12 cellular contexts compared by ENCODE assay signal in the genomic region with DNA sequence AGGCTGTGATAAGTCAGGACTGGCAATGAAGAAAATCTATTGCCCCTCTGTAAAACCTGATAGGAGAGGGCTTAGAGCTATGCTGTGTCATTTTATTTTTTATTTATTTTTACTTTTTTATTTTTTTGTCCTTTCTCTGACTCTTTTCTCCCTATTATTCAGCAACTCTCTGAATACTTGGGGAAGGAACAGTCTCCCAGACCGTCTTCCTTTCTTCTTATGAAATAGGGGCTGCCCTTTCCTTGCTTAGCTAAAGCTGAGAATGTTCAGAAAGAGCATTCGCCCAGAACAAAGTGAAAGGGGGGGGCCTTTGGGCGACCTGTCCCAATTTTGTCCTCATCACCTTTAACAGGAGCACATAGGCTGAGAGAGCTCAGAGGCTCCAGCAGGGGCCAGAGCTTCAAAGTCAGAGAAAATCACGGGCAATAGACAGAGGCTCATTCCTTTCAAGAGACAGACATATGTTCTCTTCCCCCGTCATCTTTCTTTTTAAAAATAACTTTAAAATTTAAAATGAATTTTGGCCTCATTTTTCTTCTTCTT.
DNase-seq lines count a peak whose midpoint lies in the region; ATAC-seq and TF ChIP-seq lines count a peak whose summit lies in the region.
"Had no signal": no experiment of that assay in that cellular context is flagged by ENCODE, and none has a peak within 500 bp of the region (broad histone marks: within the 10 kb centered on the region; RNA-seq: fewer than 3 reads in every experiment).

No MANE protein-coding gene starts in this region.

- H3K9me3 ChIP-seq in mesodermal cell (ENCODE audit: control insufficient read depth, low read length) (no peaks in the 10 kb centered on the region), upper lobe of left lung (no peaks in the 10 kb centered on the region)
- H3K9me3 ChIP-seq: prostate gland had no signal

- H3K27me3 ChIP-seq in brain microvascular endothelial cell (replicated peaks) (no peaks in the 10 kb centered on the region), upper lobe of left lung (no peaks in the 10 kb centered on the region)

- H3K4me1 ChIP-seq in mesodermal cell (ENCODE audit: control insufficient read depth, insufficient read depth, low read length, poor library complexity, severe bottlenecking) (peaks cover 26% of the 10 kb centered on the region), upper lobe of left lung (peaks cover 7 to 14% (median 11%) of the 10 kb centered on the region in 4 donors)
- H3K4me1 ChIP-seq: prostate gland had no signal

- peak in 1 of 2 donors; percentile 24 for ATAC-seq in upper lobe of left lung (ENCODE audit: low FRiP score in 2 of 2)
- no peak for ATAC-seq in GM19023 (IDR thresholded peaks at IDR 0.05; ENCODE audit: unreplicated experiment)

- in situ Hi-C loops in brain microvascular endothelial cell (cut with HindIII; ENCODE audit: low pct_ligation_motif_present, low sequenced_read_pairs), result no loop called here

- H3K36me3 ChIP-seq in brain microvascular endothelial cell (replicated peaks), result no peaks in the 10 kb centered on the region
- no peaks in the 10 kb centered on the region for H3K36me3 ChIP-seq in mesodermal cell (ENCODE audit: control insufficient read depth, insufficient read depth, low read length)
- H3K36me3 ChIP-seq in upper lobe of left lung, result no peaks in the 10 kb centered on the region
- H3K36me3 ChIP-seq: prostate gland had no signal

- TF ChIP-seq EP300 in upper lobe of left lung (IDR thresholded peaks at IDR 0.05), result no peak

- no peak for TF ChIP-seq POLR2A in upper lobe of left lung (IDR thresholded peaks at IDR 0.05)

- H3K27ac ChIP-seq in brain microvascular endothelial cell (peak overlapping the region; percentile 96), mesodermal cell (ENCODE audit: low read depth, low read length, severe bottlenecking) (peak overlapping the region; percentile 86), upper lobe of left lung (peak overlapping the region; percentile 37 to 68 (median 46))

- WGBS in mesodermal cell (ENCODE audit: insufficient coverage in 2 of 2), 2 experiments, result 71% methylated on average over 1 of the region's 5 CpGs; no CpG with 5 or more reads in 1 of the 2 experiments
- WGBS in upper lobe of left lung, 2 donors, result 55 to 67% methylated on average over 5 of the region's 5 CpGs

- DNase-seq in NCI-H1417 (lab: John Stamatoyannopoulos, UW) (peak in 2 of 3 experiments; percentile 50 to 76), NCI-H1417 treated with DMSO at 0.1 percent for 48 hours (lab: John Stamatoyannopoulos, UW) (no peak), brain microvascular endothelial cell (no peak), upper lobe of left lung (no peak), putamen (ENCODE audit: low spot score) (no peak), NCI-H510A treated with DMSO at 0.1 percent for 48 hours (lab: John Stamatoyannopoulos, UW) (no peak)
- DNase-seq: activated CD4-positive, alpha-beta T cell treated with anti-CD3 and anti-CD28 coated beads, Interleukin-2, amount 50 U/mL, for 48 hours; COR-L47; stimulated activated CD4-positive, alpha-beta T cell treated with anti-CD3 and anti-CD28 coated beads, Interleukin-2, amount 100 ng/mL, for 48 hours had no signal

- no peak for TF ChIP-seq CTCF in brain microvascular endothelial cell (IDR thresholded peaks at IDR 0.05; ENCODE audit: low read depth, low read length, missing control alignments)
- TF ChIP-seq CTCF in upper lobe of left lung (IDR thresholded peaks at IDR 0.05), result no peak

- H3K4me3 ChIP-seq in brain microvascular endothelial cell (ENCODE audit: low read depth, low read length), result no peak overlapping the region
- no peak overlapping the region for H3K4me3 ChIP-seq in mesodermal cell (ENCODE audit: extremely low read depth, insufficient read depth, low read length, poor library complexity, severe bottlenecking)
- no peak overlapping the region for H3K4me3 ChIP-seq in upper lobe of left lung
- H3K4me3 ChIP-seq: prostate gland had no signal

Comparison
In these comparisons a context has a peak if more than half of its experiments do, and no peak if none do; other contexts are left out.
1. DNase-seq: peak in NCI-H1417 (2 of 3); none in NCI-H1417 treated with DMSO at 0.1 percent for 48 hours (single experiment), brain microvascular endothelial cell (single experiment), upper lobe of left lung (0 of 2), putamen (single experiment) and NCI-H510A treated with DMSO at 0.1 percent for 48 hours (single experiment).
2. H3K27ac ChIP-seq: peak in every context shown above with its lines; median percentile 96 in brain microvascular endothelial cell; 86 in mesodermal cell; 46 in upper lobe of left lung.